Comparison of ENCODE assay signal across 12 cellular contexts in the genomic region with DNA sequence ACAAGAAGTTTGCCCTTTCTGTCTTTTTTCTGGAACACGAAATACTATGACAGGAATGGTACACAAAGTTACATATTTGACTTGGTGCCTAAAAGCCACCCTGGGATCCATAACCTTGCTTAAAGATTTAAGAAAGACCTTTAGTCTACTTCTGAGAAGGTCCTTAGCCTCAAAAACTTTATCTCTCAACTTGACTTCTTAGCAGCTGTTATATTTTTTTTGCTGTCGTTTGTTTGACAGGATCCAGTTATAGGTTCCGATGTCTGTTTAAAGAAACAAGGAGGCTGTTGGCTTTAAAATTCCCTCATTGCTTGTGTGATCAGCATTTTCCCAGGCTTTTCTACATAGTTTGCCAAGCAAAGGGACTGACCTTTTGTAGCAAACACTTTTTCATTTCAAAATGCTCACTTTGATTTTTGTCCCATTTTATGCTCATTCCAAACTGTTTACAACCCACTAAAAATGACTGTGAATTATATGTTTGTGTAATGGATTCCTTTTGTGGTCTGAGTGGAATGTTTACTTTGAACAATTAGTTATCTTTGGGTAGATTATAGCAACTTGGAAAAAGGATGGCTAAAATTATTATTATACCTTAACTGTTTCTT.
DNase-seq lines count a peak whose midpoint lies in the region; ATAC-seq, FAIRE-seq and TF ChIP-seq lines count a peak whose summit lies in the region.
"Had no signal": no experiment of that assay in that cellular context is flagged by ENCODE, and none has a peak within 500 bp of the region (broad histone marks: within the 10 kb centered on the region; RNA-seq: fewer than 3 reads in every experiment).

No MANE protein-coding gene starts in this region.

- H3K9me2 ChIP-seq in OCI-LY7 (ENCODE audit: insufficient read depth, low read length), result no peaks in the 10 kb centered on the region

- peak overlapping the region; percentile 31; the same call in 1 of the 2 replicates for H4K91ac ChIP-seq in IMR-90 (ENCODE audit: insufficient read depth, low read depth, low read length)

- no peak overlapping the region for H3K4me3 Mint-ChIP-seq in effector memory CD8-positive, alpha-beta T cell
- H3K4me3 Mint-ChIP-seq: B cell had no signal

- intact Hi-C loops in IMR-90 (cut with micrococcal nuclease) (no loop called here), OCI-LY7 (cut with micrococcal nuclease; ENCODE audit: unreplicated experiment) (no loop called here), pancreas (cut with DNase I) (no loop called here)

- no peaks in the 10 kb centered on the region for H3K79me2 ChIP-seq in OCI-LY7 (ENCODE audit: insufficient read depth, low read depth, low read length)

- H3K9ac ChIP-seq in IMR-90 (ENCODE audit: low read depth, low read length), result peak overlapping the region; percentile 23; the same call in 1 of the 2 replicates

- peak overlapping the region; percentile 65 for H3K18ac ChIP-seq in IMR-90 (ENCODE audit: low read depth, low read length)

- DNase-seq in AG04450 (ENCODE audit: low read depth, low spot score) (peak; percentile 21), IMR-90 (peak; percentile 54), OCI-M2 (lab: John Stamatoyannopoulos, UW; ENCODE audit: unreplicated experiment) (no peak), MG63 (no peak), OCI-LY7 (ENCODE audit: low spot score) (no peak), pancreas (no peak)
- no peak for DNase-seq in effector memory CD8-positive, alpha-beta T cell
- DNase-seq: activated CD4-positive, alpha-beta T cell treated with anti-CD3 and anti-CD28 coated beads for 4 hours; occipital lobe had no signal

- 0 out of 3 replicates have a peak overlapping the region, but pooled peaks have one; percentile 38 for H2BK15ac ChIP-seq in IMR-90 (ENCODE audit: low read depth, low read length)

- peak overlapping the region; percentile 31; the same call in 1 of the 2 replicates for H3K14ac ChIP-seq in IMR-90 (replicated peaks; ENCODE audit: low read depth, low read length)

- no peak for TF ChIP-seq POLR2A in IMR-90 (IDR thresholded peaks at IDR 0.05; ENCODE audit: low read depth, low read length)

- H3K4me1 ChIP-seq in IMR-90 (ENCODE audit: control insufficient read depth, insufficient read depth, low read length), result peaks cover 9% of the 10 kb centered on the region
- peaks cover 15% of the 10 kb centered on the region for H3K4me1 ChIP-seq in mesodermal cell (ENCODE audit: control insufficient read depth, insufficient read depth, low read length, poor library complexity, severe bottlenecking)
- no peaks in the 10 kb centered on the region for H3K4me1 ChIP-seq in OCI-LY7 (ENCODE audit: insufficient read depth, low read length, poor library complexity, severe bottlenecking)
- H3K4me1 ChIP-seq in pancreas, result peaks cover 5 to 8% (median 6%) of the 10 kb centered on the region in 3 donors

- no peaks in the 10 kb centered on the region for H3K27me3 ChIP-seq in AG04450 (ENCODE audit: control insufficient read depth, insufficient read depth, low read length)
- no peaks in the 10 kb centered on the region for H3K27me3 ChIP-seq in IMR-90 (ENCODE audit: control insufficient read depth, insufficient read depth, low read length)
- no peaks in the 10 kb centered on the region for H3K27me3 ChIP-seq in MG63
- H3K27me3 ChIP-seq in pancreas, result peaks cover 0 to 4% (median 0%) of the 10 kb centered on the region in 4 donors

- H2AFZ ChIP-seq in IMR-90 (replicated peaks; ENCODE audit: low read length, poor library complexity) (no peak overlapping the region), OCI-LY7 (ENCODE audit: low read length) (no peak overlapping the region)

- H3K4ac ChIP-seq in IMR-90 (ENCODE audit: low read depth, low read length), result peak overlapping the region; percentile 28; the same call in 1 of the 2 replicates

- BruUV-seq in IMR-90 (replicated peaks; lab: Mats Ljungman, UMichigan), result no TSS peak
- BruUV-seq in OCI-LY7 (replicated peaks; lab: Mats Ljungman, UMichigan), result no TSS peak

- H3K9me3 Mint-ChIP-seq in effector memory CD8-positive, alpha-beta T cell, result no peaks in the 10 kb centered on the region
- H3K9me3 Mint-ChIP-seq: activated T-helper 2 cell treated with anti-CD3 and anti-CD28 coated beads, Interferon-gamma antibody, Interleukin-2, Interleukin-4, amounts not matched to agents 10 μg/mL and 5 μg/mL and 100 μg/mL, durations not matched to agents 14 hours and 24 hours and 36 hours had no signal

- H2AK5ac ChIP-seq in IMR-90 (ENCODE audit: low read depth, low read length), result peak overlapping the region; percentile 20; the same call in 1 of the 2 replicates

- POLR2A ChIA-PET in AG04450 (lab: Yijun Ruan, JAX), result no interaction called here
- POLR2A ChIA-PET in IMR-90 (lab: Charles Lee; ENCODE audit: unreplicated experiment), result no interaction called here
- POLR2A ChIA-PET in OCI-LY7 (lab: Charles Lee), result no interaction called here

- H4K20me1 ChIP-seq in IMR-90 (ENCODE audit: insufficient read depth, low read length) (no peaks in the 10 kb centered on the region), OCI-LY7 (ENCODE audit: insufficient read depth, low read length) (no peaks in the 10 kb centered on the region)

- peak overlapping the region; percentile 7; the same call in 1 of the 2 replicates for H3K56ac ChIP-seq in IMR-90 (ENCODE audit: extremely low read depth, insufficient read depth, low read length)

- no peaks in the 10 kb centered on the region for H3K27me3 Mint-ChIP-seq in effector memory CD8-positive, alpha-beta T cell
- H3K27me3 Mint-ChIP-seq: B cell had no signal

- CTCF ChIA-PET in AG04450 (lab: Charles Lee) (no interaction called here), IMR-90 (lab: Yijun Ruan, JAX) (interaction anchor here (3.2 kb wide), 1 partner anchor 11 kb away, joined by 11 read pairs; no protein-coding TSS in a partner anchor), OCI-LY7 (lab: Charles Lee; ENCODE audit: unreplicated experiment) (no interaction called here)

- H2BK120ac ChIP-seq in IMR-90 (ENCODE audit: low read depth, low read length), result peak overlapping the region; percentile 65

- H3K4me2 ChIP-seq in IMR-90 (ENCODE audit: low read depth, low read length) (peak overlapping the region; percentile 76; the same call in 1 of the 2 replicates), OCI-LY7 (ENCODE audit: low read length) (no peak overlapping the region)

- H3K9me1 ChIP-seq in IMR-90 (ENCODE audit: insufficient read depth, low read length), result no peaks in the 10 kb centered on the region

- ATAC-seq in IMR-90 (ENCODE audit: low read depth) (peak; percentile 72), pancreas (no peak)
- no peak for ATAC-seq in effector memory CD8-positive, alpha-beta T cell (replicated peaks)

- H3K36me3 Mint-ChIP-seq in effector memory CD8-positive, alpha-beta T cell (ENCODE audit: insufficient read depth), result peaks cover 42% of the 10 kb centered on the region

- H4K5ac ChIP-seq in IMR-90 (ENCODE audit: low read depth, low read length), result peak overlapping the region; percentile 36; the same call in 1 of the 2 replicates

- H3K36me3 ChIP-seq in IMR-90 (ENCODE audit: control insufficient read depth, insufficient read depth, low read length) (no peaks in the 10 kb centered on the region), mesodermal cell (ENCODE audit: control insufficient read depth, insufficient read depth, low read length) (no peaks in the 10 kb centered on the region), MG63 (no peaks in the 10 kb centered on the region), OCI-LY7 (ENCODE audit: insufficient read depth, low read length) (peaks cover 15% of the 10 kb centered on the region), pancreas (no peaks in the 10 kb centered on the region)

- peak overlapping the region; percentile 53; the same call in 1 of the 2 replicates for H3K23ac ChIP-seq in IMR-90 (ENCODE audit: low read depth, low read length)

- dilution Hi-C loops in IMR-90 (cut with HindIII; ENCODE audit: low sequenced_read_pairs, unreplicated experiment), result no loop called here

- no peaks in the 10 kb centered on the region for H3K79me1 ChIP-seq in IMR-90 (ENCODE audit: low read depth in 1 of 2, low read length in 2 of 2)

- no peak for TF ChIP-seq RAD21 in IMR-90 (IDR thresholded peaks at IDR 0.05; ENCODE audit: low read length)

- H3K9me3 ChIP-seq in AG04450 (ENCODE audit: control insufficient read depth, insufficient read depth, low read length) (no peaks in the 10 kb centered on the region), IMR-90 (ENCODE audit: control insufficient read depth, insufficient read depth, low read length) (no peaks in the 10 kb centered on the region), mesodermal cell (ENCODE audit: control insufficient read depth, low read length) (no peaks in the 10 kb centered on the region), MG63 (no peaks in the 10 kb centered on the region), OCI-LY7 (ENCODE audit: low read length) (no peaks in the 10 kb centered on the region), pancreas (no peaks in the 10 kb centered on the region)

- H2AK9ac ChIP-seq in IMR-90 (replicated peaks; ENCODE audit: low read depth, low read length, poor library complexity), result no peak overlapping the region

- in situ Hi-C loops in IMR-90 (cut with MboI; ENCODE audit: low sequenced_read_pairs), result loop anchor here (25.0 kb wide), 1 partner anchor 988 kb away; a partner anchor contains a TSS

- peaks cover 21 to 38% of the 10 kb centered on the region in 2 donors for H3K4me1 Mint-ChIP-seq in effector memory CD8-positive, alpha-beta T cell (ENCODE audit: low read depth in 2 of 2)

- H4K8ac ChIP-seq in IMR-90 (ENCODE audit: low read depth in 2 of 2, low read length in 2 of 2), result peak overlapping the region in 1 of 2 experiments; percentile 46; a peak in 1 of 4 replicates

- H3K27ac Mint-ChIP-seq in effector memory CD8-positive, alpha-beta T cell, result peak overlapping the region; percentile 11 to 33
- H3K27ac Mint-ChIP-seq: B cell had no signal

- FAIRE-seq in pancreas (lab: Jason Lieb, UNC), result no peak

- H3K4me3 ChIP-seq in AG04450 (ENCODE audit: low read depth, low read length), result no peak overlapping the region
- H3K4me3 ChIP-seq in IMR-90 (ENCODE audit: insufficient read depth, low read depth, low read length), result no peak overlapping the region
- H3K4me3 ChIP-seq in mesodermal cell (ENCODE audit: extremely low read depth, insufficient read depth, low read length, poor library complexity, severe bottlenecking), result no peak overlapping the region
- H3K4me3 ChIP-seq in MG63, result no peak overlapping the region
- no peak overlapping the region for H3K4me3 ChIP-seq in OCI-LY7 (ENCODE audit: low read depth, low read length, poor library complexity, severe bottlenecking)
- no peak overlapping the region for H3K4me3 ChIP-seq in pancreas

- H2BK20ac ChIP-seq in IMR-90 (ENCODE audit: low read depth, low read length), result peak overlapping the region; percentile 61; the same call in 1 of the 2 replicates

- WGBS in IMR-90 (ENCODE audit: extremely low coverage in 2 of 2, insufficient read length in 1 of 2), 2 experiments, result no CpG with 5 or more reads among the region's 3 CpGs
- WGBS in mesodermal cell (ENCODE audit: insufficient coverage in 2 of 2), 2 experiments, result 69 to 96% methylated on average over 2 to 3 of the region's 3 CpGs
- 7 to 12% methylated on average over 3 of the region's 3 CpGs for WGBS in pancreas, 2 donors

- no peak overlapping the region for H3K27ac ChIP-seq in AG04450 (ENCODE audit: low read depth, low read length)
- H3K27ac ChIP-seq in IMR-90 (ENCODE audit: insufficient read depth, low read length), result peak overlapping the region; percentile 73; the same call in 1 of the 2 replicates
- H3K27ac ChIP-seq in mesodermal cell (ENCODE audit: low read depth, low read length, severe bottlenecking), result peak overlapping the region; percentile 84
- no peak overlapping the region for H3K27ac ChIP-seq in OCI-LY7 (ENCODE audit: low read depth, low read length, poor library complexity, severe bottlenecking)
- H3K27ac ChIP-seq in pancreas, result no peak overlapping the region

- H2BK5ac ChIP-seq in IMR-90 (ENCODE audit: low read depth, low read length, poor library complexity, severe bottlenecking), result peak overlapping the region; percentile 64

- TF ChIP-seq CTCF in AG04450 (IDR thresholded peaks at IDR 0.05; ENCODE audit: low read depth, low read length), result no peak
- no peak for TF ChIP-seq CTCF in IMR-90 (conservative IDR thresholded peaks at IDR 0.05; ENCODE audit: low read depth, low read length)
- no peak for TF ChIP-seq CTCF in OCI-LY7 (conservative IDR thresholded peaks at IDR 0.05; ENCODE audit: low read length)
- TF ChIP-seq CTCF in pancreas (IDR thresholded peaks at IDR 0.05), result no peak

Comparison
In these comparisons a context has a peak if more than half of its experiments do, and no peak if none do; other contexts are left out.
1. DNase-seq: peak in AG04450 (single experiment) and IMR-90 (single experiment); none in effector memory CD8-positive, alpha-beta T cell (0 of 3), OCI-M2 (single experiment), MG63 (single experiment), OCI-LY7 (single experiment) and pancreas (0 of 6).
2. H3K27ac ChIP-seq: peak in IMR-90 (single experiment) and mesodermal cell (single experiment); none in AG04450 (single experiment), OCI-LY7 (single experiment) and pancreas (0 of 4).